1 cellular context compared by ENCODE assay signal in the genomic region with DNA sequence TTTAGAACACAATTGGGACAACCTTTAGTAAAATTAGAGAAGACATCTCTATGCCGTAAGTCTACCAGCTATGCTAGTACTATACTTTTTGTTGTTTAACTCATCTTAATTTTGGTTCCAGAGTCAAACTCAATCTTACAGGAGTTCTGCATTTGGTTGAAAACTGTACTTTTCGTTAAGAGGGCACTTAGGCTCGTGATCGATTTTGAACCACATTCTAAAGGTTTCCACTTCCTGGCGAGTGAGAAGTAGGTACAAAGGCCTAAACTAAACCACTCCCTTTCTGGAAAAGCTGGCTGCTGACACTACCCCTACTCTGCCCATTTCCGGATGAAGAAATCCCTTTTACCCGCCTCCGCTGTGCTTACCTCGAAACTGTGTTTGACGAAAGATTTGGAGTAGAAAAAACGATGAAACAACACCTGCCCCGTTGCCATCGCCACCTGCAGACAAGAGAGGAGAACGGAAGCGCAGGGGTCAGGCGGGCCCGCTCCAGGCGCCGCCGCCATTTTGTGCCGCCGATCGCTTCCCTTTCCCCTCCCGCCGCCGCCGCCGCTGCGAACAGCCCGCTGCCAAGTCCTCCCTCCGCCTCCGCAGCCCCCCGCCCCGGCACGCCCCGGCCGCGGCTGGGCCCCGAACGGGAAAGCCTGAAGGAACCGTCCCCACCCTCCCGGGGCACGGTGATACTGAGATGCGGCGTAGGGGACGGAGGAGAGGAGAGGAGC.
TF ChIP-seq lines count a peak whose summit lies in the region.

No MANE protein-coding gene starts in this region.

TF ChIP-seq in HEK293, 187 proteins besides CTCF, POLR2A, EP300 and RAD21 (continued from another document):
- 0 out of 2 replicates have a peak, but pooled peaks have one; percentile 10 for TF ChIP-seq ZNF692 (tag by site-specific recombination; IDR thresholded peaks at IDR 0.05)
- no peak for TF ChIP-seq SETDB1 (IDR thresholded peaks at IDR 0.05; ENCODE audit: insufficient read length, low read length)
- TF ChIP-seq ZNF341 (tag by site-specific recombination; IDR thresholded peaks at IDR 0.05; ENCODE audit: low read depth) = peak; percentile 96
- TF ChIP-seq ZNF239 (tag by site-specific recombination; IDR thresholded peaks at IDR 0.05) = no peak
- TF ChIP-seq ZFHX2 (tag by site-specific recombination; conservative IDR thresholded peaks at IDR 0.05) = peak; percentile 63
- TF ChIP-seq ZNF248 (tag by site-specific recombination; IDR thresholded peaks at IDR 0.05) = no peak
- no peak for TF ChIP-seq ZNF670 (tag by site-specific recombination; IDR thresholded peaks at IDR 0.05; ENCODE audit: low read depth)
- 0 out of 2 replicates have a peak, but pooled peaks have one; percentile 7 for TF ChIP-seq ZNF610 (tag by site-specific recombination; IDR thresholded peaks at IDR 0.05; ENCODE audit: borderline replicate concordance)
- TF ChIP-seq PRDM6 (tag by site-specific recombination; IDR thresholded peaks at IDR 0.05) = no peak
- no peak; the same call in 1 of the 2 replicates for TF ChIP-seq KLF8 (tag by site-specific recombination; IDR thresholded peaks at IDR 0.05)
- no peak for TF ChIP-seq ZNF175 (tag by site-specific recombination; IDR thresholded peaks at IDR 0.05)
- TF ChIP-seq ZNF398 (tag by site-specific recombination; IDR thresholded peaks at IDR 0.05) = no peak
- no peak for TF ChIP-seq ZXDB (tag by site-specific recombination; IDR thresholded peaks at IDR 0.05)
- TF ChIP-seq ZNF555 (tag by site-specific recombination; conservative IDR thresholded peaks at IDR 0.05) = no peak
- TF ChIP-seq ZNF221 (tag by site-specific recombination; IDR thresholded peaks at IDR 0.05; ENCODE audit: borderline replicate concordance) = no peak
- TF ChIP-seq KLF7 (tag by site-specific recombination; IDR thresholded peaks at IDR 0.05; ENCODE audit: borderline replicate concordance) = no peak
- TF ChIP-seq ZIC2 (tag by site-specific recombination; IDR thresholded peaks at IDR 0.05) = no peak
- no peak for TF ChIP-seq TCF7L2 (IDR thresholded peaks at IDR 0.05; ENCODE audit: borderline replicate concordance, low read depth, low read length)
- no peak for TF ChIP-seq ZNF510 (tag by site-specific recombination; IDR thresholded peaks at IDR 0.05; ENCODE audit: insufficient replicate concordance)
